9 cellular contexts compared by ENCODE assay signal in the genomic region with DNA sequence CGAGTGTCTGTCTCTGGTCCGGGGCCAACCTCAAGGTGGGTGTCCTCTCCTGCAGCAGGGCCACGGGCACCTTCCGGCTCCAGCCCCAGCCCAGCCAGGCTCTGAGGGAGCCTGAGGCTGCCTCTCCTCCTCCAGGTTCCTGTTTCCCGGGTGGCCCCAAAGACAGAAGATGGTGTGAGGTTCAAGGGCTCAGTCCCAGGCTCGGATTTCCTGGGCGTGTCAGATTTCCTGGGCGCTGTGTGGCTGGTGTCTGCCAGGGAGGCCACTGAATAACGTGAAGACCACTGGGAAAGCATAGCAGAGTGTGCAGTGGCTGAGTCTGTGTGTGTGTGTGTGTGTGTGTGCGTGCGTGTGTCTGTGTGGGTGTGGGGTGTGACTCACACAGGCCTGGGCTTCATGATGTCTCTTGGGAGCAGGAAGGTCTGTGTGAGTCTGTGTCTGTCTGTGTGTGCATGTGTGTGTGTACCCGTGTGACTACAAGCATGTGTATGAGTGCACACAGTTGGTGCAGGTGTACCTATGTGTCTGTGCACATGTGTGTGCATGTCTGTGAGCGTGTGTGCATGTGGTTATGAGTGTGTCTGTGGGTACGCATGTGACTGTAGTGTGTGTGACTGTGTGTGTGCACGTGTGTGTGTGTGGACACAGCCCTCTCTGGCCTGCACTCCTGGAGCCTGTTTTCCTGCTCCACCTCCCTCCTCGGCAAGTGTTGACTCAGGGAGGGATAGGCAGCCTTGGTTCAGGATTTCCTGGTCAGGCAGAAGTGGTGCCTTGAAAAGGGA. TPM values are rescaled to one million over a fixed set of nuclear protein-coding genes. Genes with fewer than 3 reads are reported as not detected.
DNase-seq lines count a peak whose midpoint lies in the region; ATAC-seq and TF ChIP-seq lines count a peak whose summit lies in the region.
"Had no signal": no experiment of that assay in that cellular context is flagged by ENCODE, and none has a peak within 500 bp of the region (broad histone marks: within the 10 kb centered on the region; RNA-seq: fewer than 3 reads in every experiment).

No MANE protein-coding gene starts in this region.

- H3K4me1 Mint-ChIP-seq in brain, result peaks cover 21% of the 10 kb centered on the region

- ATAC-seq in HG02852 (IDR thresholded peaks at IDR 0.05; ENCODE audit: unreplicated experiment), result no peak

- H3K27ac Mint-ChIP-seq in brain, result peak overlapping the region in 3 of 5 experiments; percentile 53 to 86 (median 60)

- peak; percentile 84 for DNase-seq in Daoy (ENCODE audit: low read depth)
- peak; percentile 55 for DNase-seq in NCI-H2227 (lab: John Stamatoyannopoulos, UW; ENCODE audit: unreplicated experiment)
- DNase-seq in lung microvascular endothelial cell (ENCODE audit: low read depth in 2 of 2), result peak; percentile 8 to 55
- DNase-seq in stromal cell of bone marrow (ENCODE audit: low read depth), result peak; percentile 87
- no peak for DNase-seq in posterior vena cava (ENCODE audit: low spot score)
- no peak for DNase-seq in COR-L47 (lab: John Stamatoyannopoulos, UW)

- no peak overlapping the region for H3K4me3 Mint-ChIP-seq in brain
- H3K4me3 Mint-ChIP-seq: IgD-negative memory B cell had no signal

- TF ChIP-seq CTCF in brain (conservative IDR thresholded peaks at IDR 0.05), result no peak

- H3K9me3 Mint-ChIP-seq in brain, result peaks cover 0 to 4% (median 0%) of the 10 kb centered on the region in 5 experiments
- H3K9me3 Mint-ChIP-seq: IgD-negative memory B cell had no signal

- H3K36me3 Mint-ChIP-seq in brain, result no peaks in the 10 kb centered on the region

- intact Hi-C loops in posterior vena cava (cut with DNase I), result no loop called here

- H3K27me3 Mint-ChIP-seq in brain, result peaks cover 6% of the 10 kb centered on the region

RNA-seq across cellular contexts. Expression of gene CEBPA, which starts 28.3 kb away (rescaled TPM):
- total RNA-seq in Daoy (2014; rRNA removed; shearing (Covaris generic)), result 0.80 and 4.5 TPM in 2 replicates
- 5.0 TPM for polyA plus RNA-seq in brain (ENCODE audit: insufficient read depth, low read depth, low replicate concordance)
- 0.20 and 0.22 TPM in 2 replicates for total RNA-seq in lung microvascular endothelial cell
- 1 to 10 TPM; 6.3 to 8.0 TPM for total RNA-seq in posterior vena cava

RNA-seq across cellular contexts. Expression of gene SLC7A10, which starts 48.4 kb away (rescaled TPM):
- total RNA-seq in Daoy (2014; rRNA removed; shearing (Covaris generic)), result not detected in 2 replicates
- 4.7 TPM for polyA plus RNA-seq in brain (ENCODE audit: insufficient read depth, low read depth, low replicate concordance)
- total RNA-seq in lung microvascular endothelial cell (not detected in 2 replicates), posterior vena cava (not detected)
- polyA plus RNA-seq: IgD-negative memory B cell had no signal

Comparison
In these comparisons a context has a peak if more than half of its experiments do, and no peak if none do; other contexts are left out.
1. DNase-seq: peak in Daoy (single experiment), NCI-H2227 (single experiment), lung microvascular endothelial cell (2 of 2) and stromal cell of bone marrow (single experiment); none in posterior vena cava (single experiment) and COR-L47 (single experiment).